In the genomic region with DNA sequence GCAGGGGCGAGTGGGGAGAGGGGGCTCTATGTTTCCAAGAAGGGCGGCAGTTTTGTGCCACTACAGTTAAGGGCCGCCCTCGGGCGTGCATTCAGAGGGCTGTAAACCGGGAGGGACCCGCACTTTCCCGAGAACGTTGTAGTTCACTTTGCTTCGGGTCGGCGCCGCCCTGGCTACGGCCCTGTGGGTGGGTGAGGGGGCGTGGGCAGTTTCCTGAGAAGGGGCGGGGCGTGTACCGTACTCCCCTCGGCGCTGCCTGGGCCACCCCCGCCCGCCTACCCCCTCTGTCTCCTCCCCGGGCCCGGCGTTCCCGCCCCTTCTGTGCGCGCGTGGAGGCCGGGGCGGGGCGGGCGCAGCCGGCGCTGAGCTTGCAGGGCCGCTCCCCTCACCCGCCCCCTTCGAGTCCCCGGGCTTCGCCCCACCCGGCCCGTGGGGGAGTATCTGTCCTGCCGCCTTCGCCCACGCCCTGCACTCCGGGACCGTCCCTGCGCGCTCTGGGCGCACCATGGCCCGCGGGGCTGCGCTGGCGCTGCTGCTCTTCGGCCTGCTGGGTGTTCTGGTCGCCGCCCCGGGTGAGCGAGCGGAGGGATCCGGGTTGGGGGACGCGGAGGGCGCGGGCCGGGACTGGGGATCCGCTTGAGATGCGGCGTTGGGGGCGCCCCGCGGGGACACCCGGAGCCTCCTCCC, we compare ENCODE assay signal across 8 cellular contexts. TPM values are rescaled to one million over a fixed set of nuclear protein-coding genes. Genes with fewer than 3 reads are reported as not detected.
DNase-seq lines count a peak whose midpoint lies in the region; ATAC-seq and TF ChIP-seq lines count a peak whose summit lies in the region.

A gene with protein sequence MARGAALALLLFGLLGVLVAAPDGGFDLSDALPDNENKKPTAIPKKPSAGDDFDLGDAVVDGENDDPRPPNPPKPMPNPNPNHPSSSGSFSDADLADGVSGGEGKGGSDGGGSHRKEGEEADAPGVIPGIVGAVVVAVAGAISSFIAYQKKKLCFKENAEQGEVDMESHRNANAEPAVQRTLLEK (plus strand): TSS at position 440 of the 687 bp plus-strand sequence. CDS start 66 bp downstream, at position 506.

- H3K27ac Mint-ChIP-seq in Caco-2 (ENCODE audit: unreplicated experiment), result peak within 1 kb of the TSS; percentile 89
- H3K27ac Mint-ChIP-seq in osteocyte (ENCODE audit: unreplicated experiment), result peak within 1 kb of the TSS; percentile 88

- H3K36me3 Mint-ChIP-seq in Caco-2 (ENCODE audit: insufficient read depth, unreplicated experiment) (peaks cover 37% of the 10 kb centered on the region), osteocyte (ENCODE audit: unreplicated experiment) (no peaks in the 10 kb centered on the region)

- H3K4me3 ChIP-seq in Caco-2 (ENCODE audit: low read depth, low read length) (peak within 1 kb of the TSS; percentile 94), Karpas-422 (ENCODE audit: low read length) (peak within 1 kb of the TSS; percentile 71), fibroblast of villous mesenchyme (ENCODE audit: low read depth, low read length) (peak within 1 kb of the TSS; percentile 86), thyroid gland (replicated peaks in 1 of 3) (peak within 1 kb of the TSS; percentile 11 to 79 (median 68))

- CTCF ChIA-PET in Caco-2 (lab: Charles Lee), result no interaction called here

- TF ChIP-seq CTCF in Caco-2 (IDR thresholded peaks at IDR 0.05; ENCODE audit: insufficient read depth in 1 of 2, low read depth in 1 of 2, low read length in 1 of 2, severe bottlenecking in 1 of 2, unreplicated experiment in 1 of 2), result no peak
- TF ChIP-seq CTCF in fibroblast of villous mesenchyme (IDR thresholded peaks at IDR 0.05; ENCODE audit: insufficient read depth, low read depth, low read length), result no peak
- no peak for TF ChIP-seq CTCF in osteocyte (IDR thresholded peaks at IDR 0.05)
- TF ChIP-seq CTCF in thyroid gland (IDR thresholded peaks at IDR 0.05), result no peak

- H3K27me3 ChIP-seq in Caco-2 (replicated peaks; ENCODE audit: control insufficient read depth, insufficient read depth, low read length) (no peaks in the 10 kb centered on the region), Karpas-422 (ENCODE audit: low read length) (no peaks in the 10 kb centered on the region), thyroid gland (no peaks in the 10 kb centered on the region)

- H3K9ac ChIP-seq in Karpas-422 (ENCODE audit: low read length), result peak within 1 kb of the TSS; percentile 71

- no peaks in the 10 kb centered on the region for H3K9me3 Mint-ChIP-seq in Caco-2 (ENCODE audit: unreplicated experiment)
- no peaks in the 10 kb centered on the region for H3K9me3 Mint-ChIP-seq in osteocyte (ENCODE audit: unreplicated experiment)

- intact Hi-C loops in Caco-2 (cut with micrococcal nuclease; ENCODE audit: unreplicated experiment) (loop anchor here (1.0 to 2.0 kb wide), 4 partner anchors 15 to 77 kb away; no protein-coding TSS in a partner anchor), thyroid gland (cut with DNase I) (no loop called here)

- DNase-seq in Caco-2, result peak; percentile 95 to 96
- DNase-seq in Karpas-422, result peak; percentile 87
- DNase-seq in activated T-cell treated with anti-CD3 and anti-CD28 coated beads, Interleukin-2, amount 50 U/mL, for 48 hours, result peak; percentile 88 to 90
- DNase-seq in fibroblast of villous mesenchyme (ENCODE audit: low read depth), result peak; percentile 93
- peak; percentile 94 for DNase-seq in osteocyte (ENCODE audit: extremely low spot score, unreplicated experiment)
- peak; percentile 93 for DNase-seq in thyroid gland
- no peak for DNase-seq in NCI-H2196 (lab: John Stamatoyannopoulos, UW; ENCODE audit: unreplicated experiment)

- H3K4me1 ChIP-seq in Caco-2 (peaks cover 22% of the 10 kb centered on the region), Karpas-422 (ENCODE audit: low read length) (peaks cover 22% of the 10 kb centered on the region), thyroid gland (peaks cover 14 to 32% of the 10 kb centered on the region in 2 donors)

- 0 to 1% methylated on average over 4 to 15 of the region's 73 CpGs for WGBS in thyroid gland, 2 donors

- H3K36me3 ChIP-seq in Caco-2 (ENCODE audit: control insufficient read depth, insufficient read depth, low read length) (no peaks in the 10 kb centered on the region), Karpas-422 (ENCODE audit: insufficient read depth, low read length) (no peaks in the 10 kb centered on the region), thyroid gland (no peaks in the 10 kb centered on the region)

- no peaks in the 10 kb centered on the region for H3K79me2 ChIP-seq in Karpas-422 (ENCODE audit: low read length)

- peak within 1 kb of the TSS; percentile 76 for H3K4me3 Mint-ChIP-seq in Caco-2 (ENCODE audit: unreplicated experiment)
- H3K4me3 Mint-ChIP-seq in osteocyte (ENCODE audit: unreplicated experiment), result peak within 1 kb of the TSS; percentile 90

- ATAC-seq in GM21619 (IDR thresholded peaks at IDR 0.05; ENCODE audit: unreplicated experiment), result peak; percentile 79

- peaks cover 4% of the 10 kb centered on the region; the same call in 1 of the 2 replicates for H4K20me1 ChIP-seq in Karpas-422 (ENCODE audit: insufficient read depth, low read depth, low read length)

- TF ChIP-seq POLR2A in thyroid gland (IDR thresholded peaks at IDR 0.05), result peak in 1 of 2 donors; percentile 69

- BruUV-seq in Caco-2 (replicated peaks; lab: Mats Ljungman, UMichigan), result no TSS peak

- H3K27ac ChIP-seq in Karpas-422 (ENCODE audit: low read length), result no peak within 1 kb of the TSS
- H3K27ac ChIP-seq in thyroid gland, result peak within 1 kb of the TSS; percentile 50 to 54 (median 54)

- H2AFZ ChIP-seq in Karpas-422 (ENCODE audit: low read length), result no peak within 1 kb of the TSS

- no peaks in the 10 kb centered on the region for H3K9me2 ChIP-seq in Karpas-422 (replicated peaks; ENCODE audit: insufficient read depth, low read length)

- POLR2A ChIA-PET in Caco-2 (lab: Charles Lee), result no interaction called here

- H3K9me3 ChIP-seq in Caco-2, result no peaks in the 10 kb centered on the region
- no peaks in the 10 kb centered on the region for H3K9me3 ChIP-seq in Karpas-422 (ENCODE audit: low read length)
- H3K9me3 ChIP-seq in thyroid gland, result no peaks in the 10 kb centered on the region

- H3K4me1 Mint-ChIP-seq in Caco-2 (ENCODE audit: low read depth, unreplicated experiment), result peaks cover 28% of the 10 kb centered on the region
- H3K4me1 Mint-ChIP-seq in osteocyte (ENCODE audit: unreplicated experiment), result peaks cover 37% of the 10 kb centered on the region

- H3K27me3 Mint-ChIP-seq in Caco-2 (ENCODE audit: insufficient read depth, unreplicated experiment) (no peaks in the 10 kb centered on the region), osteocyte (ENCODE audit: unreplicated experiment) (no peaks in the 10 kb centered on the region)

- H3K4me2 ChIP-seq in Karpas-422 (ENCODE audit: low read depth, low read length, poor library complexity, severe bottlenecking), result peak within 1 kb of the TSS; percentile 82

RNA-seq across cellular contexts. Expression of the gene that starts here (rescaled TPM):
- total RNA-seq in Caco-2 (2022) (362 and 407 TPM in 2 replicates), fibroblast of villous mesenchyme (268 and 386 TPM in 2 replicates), osteocyte (621 and 679 TPM in 2 replicates), thyroid gland (100 to 1,000 TPM; 167 to 213 (median 179) TPM)
- total RNA-seq in Karpas-422 (2014; rRNA removed; shearing (Covaris generic); ENCODE audit: low replicate concordance), result 24.9 and 51.3 TPM in 2 replicates
